In the genomic region with DNA sequence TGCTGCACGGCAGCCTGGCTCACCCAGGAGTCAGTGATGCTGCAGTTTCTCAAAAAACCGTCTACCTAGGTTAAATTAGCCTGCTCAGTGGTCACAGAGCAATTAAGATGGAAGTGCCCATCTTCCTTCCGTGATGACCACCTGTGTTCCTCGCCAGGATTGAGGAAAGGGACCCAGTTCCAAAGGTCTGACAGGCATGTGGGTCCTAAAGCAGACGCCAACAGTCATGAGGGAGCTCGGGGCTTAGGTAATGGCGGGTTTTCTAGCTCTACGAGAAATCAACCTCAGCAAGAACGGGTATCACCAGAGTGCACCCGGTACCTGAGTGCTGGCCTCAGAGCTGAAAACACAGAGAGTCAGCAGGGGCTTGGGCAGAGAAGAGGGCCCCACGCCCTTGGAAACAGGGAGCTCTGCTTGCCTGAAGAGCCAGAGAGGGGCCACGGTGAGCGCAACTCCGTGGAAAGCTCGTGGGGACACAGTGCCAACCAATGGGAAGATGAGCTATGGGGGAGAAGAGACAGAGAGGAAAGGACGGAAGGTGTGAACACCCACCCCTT, we compare ENCODE assay signal across 9 cellular contexts. TPM values are rescaled to one million over a fixed set of nuclear protein-coding genes. Genes with fewer than 3 reads are reported as not detected.
DNase-seq lines count a peak whose midpoint lies in the region; ATAC-seq and TF ChIP-seq lines count a peak whose summit lies in the region.
"Had no signal": no experiment of that assay in that cellular context is flagged by ENCODE, and none has a peak within 500 bp of the region (broad histone marks: within the 10 kb centered on the region; RNA-seq: fewer than 3 reads in every experiment).

No MANE protein-coding gene starts in this region.

- H3K9me3 ChIP-seq in lower lobe of right lung (no peaks in the 10 kb centered on the region), testis (no peaks in the 10 kb centered on the region)

- intact Hi-C loops in activated T-helper 1 cell treated with anti-CD3 and anti-CD28 coated beads, Interleukin-12 subunit alpha, Interleukin-12 subunit beta, Interleukin-2, Interleukin-4 antibody, amounts not matched to agents 30 ng/mL and 10 ng/mL and 1 ng/mL, durations not matched to agents 14 hours and 24 hours and 36 hours (cut with micrococcal nuclease) = loop anchor here (1.0 to 2.0 kb wide), 3 partner anchors 34 to 75 kb away; no protein-coding TSS in a partner anchor
- intact Hi-C loops in lower lobe of right lung (cut with DNase I) (no loop called here), testis (cut with DNase I; ENCODE audit: low total_unique reads) (no loop called here)

- no peaks in the 10 kb centered on the region for H3K9me3 Mint-ChIP-seq in activated naive CD4-positive, alpha-beta T cell treated with anti-CD3 and anti-CD28 coated beads, Interleukin-2, amount 50 U/mL, for 24 hours
- H3K9me3 Mint-ChIP-seq in activated T-helper 1 cell treated with anti-CD3 and anti-CD28 coated beads, Interleukin-12 subunit alpha, Interleukin-12 subunit beta, Interleukin-2, Interleukin-4 antibody, amounts not matched to agents 30 ng/mL and 10 ng/mL and 1 ng/mL, durations not matched to agents 14 hours and 24 hours and 36 hours = no peaks in the 10 kb centered on the region

- no peak for DNase-seq in activated naive CD4-positive, alpha-beta T cell treated with Interleukin-2 at 50 U/mL for 16 hours
- DNase-seq in activated T-helper 1 cell treated with anti-CD3 and anti-CD28 coated beads, Interleukin-12 subunit alpha, Interleukin-12 subunit beta, Interleukin-2, Interleukin-4 antibody, amounts not matched to agents 30 ng/mL and 10 ng/mL and 1 ng/mL, durations not matched to agents 14 hours and 24 hours and 36 hours (ENCODE audit: low spot score) = no peak
- DNase-seq in lower lobe of right lung (no peak), testis (no peak)

- H3K4me1 ChIP-seq in lower lobe of right lung (peaks cover 21% of the 10 kb centered on the region), testis (peaks cover 19% of the 10 kb centered on the region)

- H3K36me3 ChIP-seq in lower lobe of right lung (no peaks in the 10 kb centered on the region), testis (ENCODE audit: low read depth, missing control alignments) (no peaks in the 10 kb centered on the region)

- H3K27me3 Mint-ChIP-seq in activated naive CD4-positive, alpha-beta T cell treated with anti-CD3 and anti-CD28 coated beads, Interleukin-2, amount 50 U/mL, for 24 hours = no peaks in the 10 kb centered on the region
- no peaks in the 10 kb centered on the region for H3K27me3 Mint-ChIP-seq in activated T-helper 1 cell treated with anti-CD3 and anti-CD28 coated beads, Interleukin-12 subunit alpha, Interleukin-12 subunit beta, Interleukin-2, Interleukin-4 antibody, amounts not matched to agents 30 ng/mL and 10 ng/mL and 1 ng/mL, durations not matched to agents 14 hours and 24 hours and 36 hours (ENCODE audit: insufficient read depth)

- peak overlapping the region; percentile 93 for H3K27ac Mint-ChIP-seq in activated naive CD4-positive, alpha-beta T cell treated with anti-CD3 and anti-CD28 coated beads, Interleukin-2, amount 50 U/mL, for 24 hours
- H3K27ac Mint-ChIP-seq in activated T-helper 1 cell treated with anti-CD3 and anti-CD28 coated beads, Interleukin-12 subunit alpha, Interleukin-12 subunit beta, Interleukin-2, Interleukin-4 antibody, amounts not matched to agents 30 ng/mL and 10 ng/mL and 1 ng/mL, durations not matched to agents 14 hours and 24 hours and 36 hours = peak overlapping the region; percentile 78

- TF ChIP-seq POLR2A in testis (IDR thresholded peaks at IDR 0.05) = no peak

- peak overlapping the region; percentile 38 for H3K4me3 ChIP-seq in lower lobe of right lung
- H3K4me3 ChIP-seq in testis = peak overlapping the region; percentile 6 to 34

- 59 to 69% methylated on average over 16 of the region's 16 CpGs for WGBS in testis, 2 donors

- H3K36me3 Mint-ChIP-seq in activated naive CD4-positive, alpha-beta T cell treated with anti-CD3 and anti-CD28 coated beads, Interleukin-2, amount 50 U/mL, for 24 hours = peaks cover 1% of the 10 kb centered on the region
- peaks cover 14% of the 10 kb centered on the region for H3K36me3 Mint-ChIP-seq in activated T-helper 1 cell treated with anti-CD3 and anti-CD28 coated beads, Interleukin-12 subunit alpha, Interleukin-12 subunit beta, Interleukin-2, Interleukin-4 antibody, amounts not matched to agents 30 ng/mL and 10 ng/mL and 1 ng/mL, durations not matched to agents 14 hours and 24 hours and 36 hours (ENCODE audit: low read depth)
- H3K36me3 Mint-ChIP-seq: CD14-positive monocyte had no signal

- H3K27me3 ChIP-seq in lower lobe of right lung (ENCODE audit: low read depth) (no peaks in the 10 kb centered on the region), testis (no peaks in the 10 kb centered on the region)

- TF ChIP-seq CTCF in lower lobe of right lung (IDR thresholded peaks at IDR 0.05) (no peak), testis (IDR thresholded peaks at IDR 0.05) (no peak)

- no peak overlapping the region for H3K27ac ChIP-seq in lower lobe of right lung
- no peak overlapping the region for H3K27ac ChIP-seq in testis

- ATAC-seq in lower lobe of right lung (no peak), HG03457 (IDR thresholded peaks at IDR 0.05; ENCODE audit: unreplicated experiment) (no peak), GM18519 (IDR thresholded peaks at IDR 0.05; ENCODE audit: low FRiP score, unreplicated experiment) (no peak), GM19397 (IDR thresholded peaks at IDR 0.05; ENCODE audit: unreplicated experiment) (no peak)

- peak overlapping the region; percentile 72 for H3K4me3 Mint-ChIP-seq in activated naive CD4-positive, alpha-beta T cell treated with anti-CD3 and anti-CD28 coated beads, Interleukin-2, amount 50 U/mL, for 24 hours
- H3K4me3 Mint-ChIP-seq in activated T-helper 1 cell treated with anti-CD3 and anti-CD28 coated beads, Interleukin-12 subunit alpha, Interleukin-12 subunit beta, Interleukin-2, Interleukin-4 antibody, amounts not matched to agents 30 ng/mL and 10 ng/mL and 1 ng/mL, durations not matched to agents 14 hours and 24 hours and 36 hours = peak overlapping the region; percentile 39

- H3K4me1 Mint-ChIP-seq in activated naive CD4-positive, alpha-beta T cell treated with anti-CD3 and anti-CD28 coated beads, Interleukin-2, amount 50 U/mL, for 24 hours = peaks cover 37% of the 10 kb centered on the region
- H3K4me1 Mint-ChIP-seq in activated T-helper 1 cell treated with anti-CD3 and anti-CD28 coated beads, Interleukin-12 subunit alpha, Interleukin-12 subunit beta, Interleukin-2, Interleukin-4 antibody, amounts not matched to agents 30 ng/mL and 10 ng/mL and 1 ng/mL, durations not matched to agents 14 hours and 24 hours and 36 hours (ENCODE audit: low read depth) = peaks cover 47% of the 10 kb centered on the region

RNA-seq across cellular contexts. Expression of gene DNMT3A, which starts 34.3 kb away (rescaled TPM):
- total RNA-seq in activated T-helper 1 cell treated with anti-CD3 and anti-CD28 coated beads, Interleukin-12 subunit alpha, Interleukin-12 subunit beta, Interleukin-2, Interleukin-4 antibody, amounts not matched to agents 30 ng/mL and 10 ng/mL and 1 ng/mL, durations not matched to agents 14 hours and 24 hours and 36 hours = 101 and 105 TPM in 2 replicates
- 35.6 TPM for total RNA-seq in lower lobe of right lung
- total RNA-seq in testis = 10 to 100 TPM; 36.3 TPM
- polyA plus RNA-seq in testis (ENCODE audit: insufficient read depth, low read depth, low replicate concordance) = 15.5 TPM
